20 cellular contexts compared by ENCODE assay signal in the genomic region with DNA sequence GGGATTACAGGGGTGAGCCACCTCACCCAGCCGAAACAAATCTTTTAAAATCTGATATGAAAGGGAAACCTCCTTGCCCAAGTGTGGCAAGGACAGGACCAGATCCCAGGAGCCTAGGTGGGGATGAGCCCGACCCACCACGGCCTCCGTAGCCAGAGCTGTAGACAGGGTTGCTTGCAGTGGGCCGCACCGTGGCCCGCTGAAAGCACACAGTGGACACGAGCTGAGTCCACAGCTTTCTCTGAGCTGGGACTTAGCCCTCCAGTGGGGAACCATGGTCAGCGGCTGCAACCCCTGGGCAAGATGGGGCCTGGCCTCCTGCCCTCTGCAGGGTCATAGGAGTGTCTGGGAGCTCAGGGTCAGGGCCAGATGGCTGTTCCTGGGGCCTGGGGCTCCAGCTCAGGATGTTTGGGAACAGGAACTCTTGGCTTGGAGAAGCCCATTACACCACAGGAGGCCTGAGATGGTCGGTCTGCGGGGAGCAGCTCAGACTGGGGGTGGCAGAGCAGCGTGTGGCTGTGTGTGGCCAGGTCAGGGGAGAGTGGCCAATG. TPM values are rescaled to one million over a fixed set of nuclear protein-coding genes. Genes with fewer than 3 reads are reported as not detected.
"Had no signal": no experiment of that assay in that cellular context is flagged by ENCODE, and none has a peak within 500 bp of the region (broad histone marks: within the 10 kb centered on the region; RNA-seq: fewer than 3 reads in every experiment).

No MANE protein-coding gene starts in this region.

- H3K4me1 ChIP-seq: uterus had no signal

- H3K27me3 ChIP-seq: brain microvascular endothelial cell, pancreas, tibial artery, uterus had no signal

- DNase-seq: activated CD4-positive, alpha-beta T cell treated with anti-CD3 and anti-CD28 coated beads for 4 hours; activated effector memory CD4-positive, alpha-beta T cell treated with anti-CD3 and anti-CD28 coated beads, Interleukin-2, amount 50 U/mL, for 16 hours; amygdala; brain microvascular endothelial cell; cerebellar nuclear complex; dermis blood vessel endothelial cell; endodermal cell; erythroblast; left ventricle myocardium inferior; T1000; tibial artery; uterus had no signal

- H3K36me3 ChIP-seq: brain microvascular endothelial cell, left ventricle myocardium inferior, pancreas, tibial artery, uterus had no signal

- H3K9me3 ChIP-seq: left ventricle myocardium inferior, pancreas, tibial artery, uterus had no signal

- H3K27ac ChIP-seq: brain microvascular endothelial cell, left ventricle myocardium inferior, pancreas, VCaP had no signal

- ATAC-seq: pancreas had no signal

- FAIRE-seq: keratinocyte, pancreas had no signal

- H3K9me3 Mint-ChIP-seq: endodermal cell, memory B cell had no signal

- H3K4me3 Mint-ChIP-seq: endodermal cell, memory B cell had no signal

- H3K4me3 ChIP-seq: left ventricle myocardium inferior, pancreas, tibial artery, uterus had no signal

- H3K27ac Mint-ChIP-seq: endodermal cell, memory B cell had no signal

- H3K4me1 Mint-ChIP-seq: endodermal cell, memory B cell had no signal

- H3K36me3 Mint-ChIP-seq: memory B cell had no signal

RNA-seq across cellular contexts. Expression of gene GP9, which starts 24.7 kb away (rescaled TPM):
- total RNA-seq: activated CD8-positive, alpha-beta memory T cell treated with anti-CD3 and anti-CD28 coated beads for 36 hours; dermis blood vessel endothelial cell; endodermal cell; left ventricle myocardium inferior; mucosa of gallbladder; pancreas; renal cortical epithelial cell had no signal
- polyA plus RNA-seq: keratinocyte, neural cell had no signal
